24 cellular contexts compared by ENCODE assay signal in the genomic region with DNA sequence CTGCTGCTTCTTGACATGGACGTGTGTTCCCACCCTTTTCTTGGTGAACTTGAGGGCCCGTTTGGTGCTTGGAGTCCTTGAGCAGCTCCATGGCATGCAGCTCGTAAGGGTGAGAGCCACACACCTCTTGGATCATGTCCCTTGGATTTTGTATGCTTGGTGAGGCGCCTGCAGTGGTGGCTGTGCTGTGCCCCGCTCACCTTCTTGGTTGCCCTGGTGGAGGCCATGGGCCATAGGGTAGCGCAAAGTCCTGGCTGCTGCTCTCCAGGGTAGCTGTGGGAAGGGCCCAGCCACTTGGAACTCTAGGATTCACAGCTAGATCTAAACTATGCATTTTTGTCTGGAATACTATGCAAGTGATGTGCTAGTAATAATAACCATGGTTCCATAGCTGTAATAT. TPM values are rescaled to one million over a fixed set of nuclear protein-coding genes. Genes with fewer than 3 reads are reported as not detected.
"Had no signal": no experiment of that assay in that cellular context is flagged by ENCODE, and none has a peak within 500 bp of the region (broad histone marks: within the 10 kb centered on the region; RNA-seq: fewer than 3 reads in every experiment).

No MANE protein-coding gene starts in this region.

- H3K9me3 ChIP-seq: SK-N-SH had no signal

- H3K36me3 Mint-ChIP-seq: IgD-negative memory B cell had no signal

- H3K27ac ChIP-seq: KMS-11 had no signal

- H3K27me3 Mint-ChIP-seq: IgD-negative memory B cell had no signal

- H3K4me2 ChIP-seq: KMS-11, SK-N-SH had no signal

- H3K4me3 ChIP-seq: K562 had no signal

- H3K9ac ChIP-seq: KMS-11, SK-N-SH had no signal

- DNase-seq: Kasumi-1, MM.1S, NCI-H1092 treated with DMSO at 0.1 percent for 48 hours, NCI-H1436, NCI-H187, NCI-H2029, NCI-H2081 treated with DMSO at 0.1 percent for 48 hours, NCI-H2171, NCI-H226, NCI-H446, NCI-H510A, NCI-H524 treated with DMSO at 0.1 percent for 48 hours, NCI-H69, NCI-H774, Right ventricle myocardium superior, RPMI8226, SK-N-SH had no signal

- FAIRE-seq: K562, RCC 7860 had no signal

- ATAC-seq: K562 had no signal

- H3K4me3 Mint-ChIP-seq: IgD-negative memory B cell had no signal

- H3K27ac Mint-ChIP-seq: IgD-negative memory B cell had no signal

- H3K4me1 Mint-ChIP-seq: IgD-negative memory B cell had no signal

RNA-seq across cellular contexts. Expression of gene DPPA4, which starts 26.7 kb away (rescaled TPM):
- total RNA-seq: HT1080, M059J, Right ventricle myocardium superior, SK-MEL-5 had no signal
- polyA plus RNA-seq: IgD-negative memory B cell, K562, SK-N-SH had no signal

RNA-seq across cellular contexts. Expression of gene DPPA2, which starts 47.8 kb away (rescaled TPM):
- total RNA-seq: HT1080, K562, M059J, Right ventricle myocardium superior, SK-MEL-5 had no signal
- polyA plus RNA-seq: IgD-negative memory B cell, SK-N-SH had no signal
